In the genomic region with DNA sequence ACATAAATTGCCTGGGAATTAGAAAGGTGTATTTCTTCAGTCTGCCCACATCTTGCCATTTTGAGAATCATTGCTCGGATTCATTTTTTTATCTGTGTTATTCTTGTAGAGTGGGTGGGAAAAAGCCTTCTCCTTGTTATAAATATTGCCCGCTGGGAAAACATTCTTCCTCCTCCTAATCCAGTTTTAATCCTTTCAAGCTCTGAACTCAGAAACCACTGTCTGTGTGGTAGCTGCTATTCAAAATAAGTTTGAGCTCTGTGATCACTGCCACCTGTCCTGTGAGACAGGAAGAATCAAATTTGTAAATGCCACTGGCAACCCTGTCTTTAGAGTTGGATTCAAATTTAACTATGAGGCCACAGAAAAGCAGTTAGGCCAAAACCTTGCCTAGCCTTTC, we compare ENCODE assay signal across 22 cellular contexts.
"Had no signal": no experiment of that assay in that cellular context is flagged by ENCODE, and none has a peak within 500 bp of the region (broad histone marks: within the 10 kb centered on the region; RNA-seq: fewer than 3 reads in every experiment).

No MANE protein-coding gene starts in this region.

- H3K36me3 ChIP-seq: brain microvascular endothelial cell, cardiac muscle cell had no signal

- H3K4me3 ChIP-seq: cardiac muscle cell, PC-9 had no signal

- H3K9ac ChIP-seq: KMS-11, SK-N-SH had no signal

- H3K9me3 ChIP-seq: SK-N-SH had no signal

- H3K4me2 ChIP-seq: KMS-11, PC-9, SK-N-SH had no signal

- H2AFZ ChIP-seq: PC-9 had no signal

- H3K27ac ChIP-seq: brain microvascular endothelial cell, cardiac muscle cell, KMS-11, PC-9, VCaP had no signal

- H3K9me2 ChIP-seq: SK-N-SH had no signal

- H3K27me3 ChIP-seq: brain microvascular endothelial cell, cardiac muscle cell had no signal

- DNase-seq: activated CD4-positive, alpha-beta T cell treated with anti-CD3 and anti-CD28 coated beads for 4 hours; activated CD8-positive, alpha-beta memory T cell treated with anti-CD3 and anti-CD28 coated beads, Interleukin-2, amount 50 U/mL, for 4 hours; activated CD8-positive, alpha-beta T cell treated with anti-CD3 and anti-CD28 coated beads for 36 hours; activated gamma-delta T cell treated with Interleukin-2 at 50 U/mL for 16 hours; activated naive CD4-positive, alpha-beta T cell treated with anti-CD3 and anti-CD28 coated beads, Interleukin-2, amount 10 ng/mL, durations not matched to agents 7 days and 5 days; activated naive CD8-positive, alpha-beta T cell treated with anti-CD3 and anti-CD28 coated beads for 36 hours; activated T-cell treated with anti-CD3 and anti-CD28 coated beads, Interleukin-2, amount 50 U/mL, for 72 hours; brain microvascular endothelial cell; NCI-H1092; NCI-H1417; NCI-H1930; NCI-H2171; NCI-H2227 treated with DMSO at 0.1 percent for 48 hours; NCI-H446 treated with DMSO at 0.1 percent for 48 hours; NCI-H526 treated with DMSO at 0.1 percent for 48 hours; PC-9; SHP77 treated with DMSO at 0.1 percent for 48 hours; SK-N-SH; T-helper 1 cell had no signal
